1 cellular context compared by ENCODE assay signal in the genomic region with DNA sequence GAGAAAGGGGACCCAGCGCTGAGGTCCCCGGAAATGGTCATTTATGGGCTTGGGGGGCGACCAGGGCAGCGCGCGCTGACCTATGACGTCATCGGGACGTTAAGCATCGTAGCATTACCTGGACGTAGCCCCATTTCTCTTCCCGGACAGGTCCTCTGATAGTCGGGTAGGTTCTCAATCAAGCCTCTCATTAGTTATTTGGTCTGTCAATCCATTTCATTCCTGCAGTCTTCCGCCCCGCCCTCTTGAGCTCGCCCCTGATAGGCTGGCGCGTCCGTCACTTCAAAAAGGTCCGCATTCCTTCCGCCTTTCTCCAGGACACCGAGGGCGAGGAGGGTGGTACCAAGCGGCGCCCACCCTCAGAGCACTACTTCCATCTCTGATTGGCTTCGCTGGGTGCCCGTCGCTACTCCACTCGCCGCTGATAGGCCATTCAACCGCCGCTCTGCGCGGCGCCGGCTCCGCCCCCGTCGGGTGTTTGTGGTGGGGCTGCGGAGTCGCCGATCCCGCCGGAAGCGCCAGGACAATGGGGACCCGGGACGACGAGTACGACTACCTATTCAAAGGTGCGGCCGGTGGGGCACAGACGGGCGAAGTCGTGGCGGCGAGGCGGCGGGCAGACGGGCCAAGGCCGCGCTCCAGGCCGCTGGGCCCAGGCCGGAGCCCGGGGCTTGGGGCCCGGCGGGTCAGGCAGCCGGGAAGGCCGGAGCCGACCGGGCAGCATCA.
A peak's percentile ranks its signal among the peaks of the same experiment; 100 is the strongest.
TF ChIP-seq lines count a peak whose summit lies in the region.

A gene (plus strand): TSS at position 470 of the 726 bp plus-strand sequence. CDS start 57 bp downstream, at position 527.

TF ChIP-seq in K562, 482 proteins besides CTCF, POLR2A, EP300 and RAD21 (continued from another document and continues in another):
- TF ChIP-seq, protein P1, sequence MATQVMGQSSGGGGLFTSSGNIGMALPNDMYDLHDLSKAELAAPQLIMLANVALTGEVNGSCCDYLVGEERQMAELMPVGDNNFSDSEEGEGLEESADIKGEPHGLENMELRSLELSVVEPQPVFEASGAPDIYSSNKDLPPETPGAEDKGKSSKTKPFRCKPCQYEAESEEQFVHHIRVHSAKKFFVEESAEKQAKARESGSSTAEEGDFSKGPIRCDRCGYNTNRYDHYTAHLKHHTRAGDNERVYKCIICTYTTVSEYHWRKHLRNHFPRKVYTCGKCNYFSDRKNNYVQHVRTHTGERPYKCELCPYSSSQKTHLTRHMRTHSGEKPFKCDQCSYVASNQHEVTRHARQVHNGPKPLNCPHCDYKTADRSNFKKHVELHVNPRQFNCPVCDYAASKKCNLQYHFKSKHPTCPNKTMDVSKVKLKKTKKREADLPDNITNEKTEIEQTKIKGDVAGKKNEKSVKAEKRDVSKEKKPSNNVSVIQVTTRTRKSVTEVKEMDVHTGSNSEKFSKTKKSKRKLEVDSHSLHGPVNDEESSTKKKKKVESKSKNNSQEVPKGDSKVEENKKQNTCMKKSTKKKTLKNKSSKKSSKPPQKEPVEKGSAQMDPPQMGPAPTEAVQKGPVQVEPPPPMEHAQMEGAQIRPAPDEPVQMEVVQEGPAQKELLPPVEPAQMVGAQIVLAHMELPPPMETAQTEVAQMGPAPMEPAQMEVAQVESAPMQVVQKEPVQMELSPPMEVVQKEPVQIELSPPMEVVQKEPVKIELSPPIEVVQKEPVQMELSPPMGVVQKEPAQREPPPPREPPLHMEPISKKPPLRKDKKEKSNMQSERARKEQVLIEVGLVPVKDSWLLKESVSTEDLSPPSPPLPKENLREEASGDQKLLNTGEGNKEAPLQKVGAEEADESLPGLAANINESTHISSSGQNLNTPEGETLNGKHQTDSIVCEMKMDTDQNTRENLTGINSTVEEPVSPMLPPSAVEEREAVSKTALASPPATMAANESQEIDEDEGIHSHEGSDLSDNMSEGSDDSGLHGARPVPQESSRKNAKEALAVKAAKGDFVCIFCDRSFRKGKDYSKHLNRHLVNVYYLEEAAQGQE (CRISPR knock-in tag; IDR thresholded peaks at IDR 0.05; ENCODE audit: low read depth) = peak; percentile 63; the same call in 1 of the 2 replicates
- TF ChIP-seq, protein P2, sequence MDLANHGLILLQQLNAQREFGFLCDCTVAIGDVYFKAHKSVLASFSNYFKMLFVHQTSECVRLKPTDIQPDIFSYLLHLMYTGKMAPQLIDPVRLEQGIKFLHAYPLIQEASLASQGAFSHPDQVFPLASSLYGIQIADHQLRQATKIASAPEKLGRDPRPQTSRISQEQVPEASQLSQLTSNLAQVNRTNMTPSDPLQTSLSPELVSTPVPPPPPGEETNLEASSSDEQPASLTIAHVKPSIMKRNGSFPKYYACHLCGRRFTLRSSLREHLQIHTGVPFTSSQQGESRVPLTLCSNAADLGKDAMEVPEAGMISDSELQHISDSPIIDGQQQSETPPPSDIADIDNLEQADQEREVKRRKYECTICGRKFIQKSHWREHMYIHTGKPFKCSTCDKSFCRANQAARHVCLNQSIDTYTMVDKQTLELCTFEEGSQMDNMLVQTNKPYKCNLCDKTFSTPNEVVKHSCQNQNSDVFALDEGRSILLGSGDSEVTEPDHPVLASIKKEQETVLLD (IDR thresholded peaks at IDR 0.05) = peak; percentile 88
- TF ChIP-seq ZBTB8A (IDR thresholded peaks at IDR 0.05; ENCODE audit: partially characterized antibody) = no peak
- TF ChIP-seq SOX6 (IDR thresholded peaks at IDR 0.05) = peak; percentile 59
- no peak for TF ChIP-seq MCM2 (IDR thresholded peaks at IDR 0.05; ENCODE audit: low read depth)
- TF ChIP-seq, protein P3, sequence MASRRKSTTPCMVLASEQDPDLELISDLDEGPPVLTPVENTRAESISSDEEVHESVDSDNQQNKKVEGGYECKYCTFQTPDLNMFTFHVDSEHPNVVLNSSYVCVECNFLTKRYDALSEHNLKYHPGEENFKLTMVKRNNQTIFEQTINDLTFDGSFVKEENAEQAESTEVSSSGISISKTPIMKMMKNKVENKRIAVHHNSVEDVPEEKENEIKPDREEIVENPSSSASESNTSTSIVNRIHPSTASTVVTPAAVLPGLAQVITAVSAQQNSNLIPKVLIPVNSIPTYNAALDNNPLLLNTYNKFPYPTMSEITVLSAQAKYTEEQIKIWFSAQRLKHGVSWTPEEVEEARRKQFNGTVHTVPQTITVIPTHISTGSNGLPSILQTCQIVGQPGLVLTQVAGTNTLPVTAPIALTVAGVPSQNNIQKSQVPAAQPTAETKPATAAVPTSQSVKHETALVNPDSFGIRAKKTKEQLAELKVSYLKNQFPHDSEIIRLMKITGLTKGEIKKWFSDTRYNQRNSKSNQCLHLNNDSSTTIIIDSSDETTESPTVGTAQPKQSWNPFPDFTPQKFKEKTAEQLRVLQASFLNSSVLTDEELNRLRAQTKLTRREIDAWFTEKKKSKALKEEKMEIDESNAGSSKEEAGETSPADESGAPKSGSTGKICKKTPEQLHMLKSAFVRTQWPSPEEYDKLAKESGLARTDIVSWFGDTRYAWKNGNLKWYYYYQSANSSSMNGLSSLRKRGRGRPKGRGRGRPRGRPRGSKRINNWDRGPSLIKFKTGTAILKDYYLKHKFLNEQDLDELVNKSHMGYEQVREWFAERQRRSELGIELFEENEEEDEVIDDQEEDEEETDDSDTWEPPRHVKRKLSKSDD (conservative IDR thresholded peaks at IDR 0.05; ENCODE audit: low read length) = 0 out of 2 replicates have a peak, but pooled peaks have one; percentile 29
- TF ChIP-seq ZNF311 (CRISPR knock-in tag; IDR thresholded peaks at IDR 0.05) = peak; percentile 65
- peak in 1 of 2 experiments; percentile 92; a peak in 2 of 4 replicates for TF ChIP-seq CSDE1 (IDR thresholded peaks at IDR 0.05)
- TF ChIP-seq ZNF12 (CRISPR knock-in tag; IDR thresholded peaks at IDR 0.05) = no peak
- no peak for TF ChIP-seq SREBF2 (CRISPR knock-in tag; IDR thresholded peaks at IDR 0.05)
- TF ChIP-seq ZNF830 (CRISPR knock-in tag; IDR thresholded peaks at IDR 0.05) = no peak
- no peak for TF ChIP-seq ILF3 (IDR thresholded peaks at IDR 0.05; ENCODE audit: borderline replicate concordance)
- TF ChIP-seq TEAD4 (IDR thresholded peaks at IDR 0.05; ENCODE audit: low read length) = peak; percentile 71
- TF ChIP-seq TEAD4 (CRISPR knock-in tag; IDR thresholded peaks at IDR 0.05; ENCODE audit: borderline replicate concordance) = no peak
- peak; percentile 84; the same call in 1 of the 2 replicates for TF ChIP-seq GATAD2B (IDR thresholded peaks at IDR 0.05; ENCODE audit: borderline replicate concordance)
- peak; percentile 72; the same call in 1 of the 2 replicates for TF ChIP-seq ESRRA (IDR thresholded peaks at IDR 0.05; ENCODE audit: borderline replicate concordance, low read depth)
- TF ChIP-seq NBN (IDR thresholded peaks at IDR 0.05; ENCODE audit: low read depth) = peak; percentile 100
- TF ChIP-seq, protein P4, sequence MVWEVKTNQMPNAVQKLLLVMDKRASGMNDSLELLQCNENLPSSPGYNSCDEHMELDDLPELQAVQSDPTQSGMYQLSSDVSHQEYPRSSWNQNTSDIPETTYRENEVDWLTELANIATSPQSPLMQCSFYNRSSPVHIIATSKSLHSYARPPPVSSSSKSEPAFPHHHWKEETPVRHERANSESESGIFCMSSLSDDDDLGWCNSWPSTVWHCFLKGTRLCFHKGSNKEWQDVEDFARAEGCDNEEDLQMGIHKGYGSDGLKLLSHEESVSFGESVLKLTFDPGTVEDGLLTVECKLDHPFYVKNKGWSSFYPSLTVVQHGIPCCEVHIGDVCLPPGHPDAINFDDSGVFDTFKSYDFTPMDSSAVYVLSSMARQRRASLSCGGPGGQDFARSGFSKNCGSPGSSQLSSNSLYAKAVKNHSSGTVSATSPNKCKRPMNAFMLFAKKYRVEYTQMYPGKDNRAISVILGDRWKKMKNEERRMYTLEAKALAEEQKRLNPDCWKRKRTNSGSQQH (CRISPR knock-in tag; IDR thresholded peaks at IDR 0.05) = no peak
- TF ChIP-seq TBP (optimal IDR thresholded peaks at IDR 0.05; ENCODE audit: low read depth, low read length) = peak; percentile 54
- 0 out of 2 replicates have a peak, but pooled peaks have one; percentile 5 for TF ChIP-seq DIDO1 (tag; IDR thresholded peaks at IDR 0.05; ENCODE audit: low read depth)
- peak; percentile 71 for TF ChIP-seq SIN3B (IDR thresholded peaks at IDR 0.05; ENCODE audit: low read depth)
- peak; percentile 56; the same call in 1 of the 2 replicates for TF ChIP-seq CBX1 (IDR thresholded peaks at IDR 0.05; ENCODE audit: low read depth)
- TF ChIP-seq, protein P5, sequence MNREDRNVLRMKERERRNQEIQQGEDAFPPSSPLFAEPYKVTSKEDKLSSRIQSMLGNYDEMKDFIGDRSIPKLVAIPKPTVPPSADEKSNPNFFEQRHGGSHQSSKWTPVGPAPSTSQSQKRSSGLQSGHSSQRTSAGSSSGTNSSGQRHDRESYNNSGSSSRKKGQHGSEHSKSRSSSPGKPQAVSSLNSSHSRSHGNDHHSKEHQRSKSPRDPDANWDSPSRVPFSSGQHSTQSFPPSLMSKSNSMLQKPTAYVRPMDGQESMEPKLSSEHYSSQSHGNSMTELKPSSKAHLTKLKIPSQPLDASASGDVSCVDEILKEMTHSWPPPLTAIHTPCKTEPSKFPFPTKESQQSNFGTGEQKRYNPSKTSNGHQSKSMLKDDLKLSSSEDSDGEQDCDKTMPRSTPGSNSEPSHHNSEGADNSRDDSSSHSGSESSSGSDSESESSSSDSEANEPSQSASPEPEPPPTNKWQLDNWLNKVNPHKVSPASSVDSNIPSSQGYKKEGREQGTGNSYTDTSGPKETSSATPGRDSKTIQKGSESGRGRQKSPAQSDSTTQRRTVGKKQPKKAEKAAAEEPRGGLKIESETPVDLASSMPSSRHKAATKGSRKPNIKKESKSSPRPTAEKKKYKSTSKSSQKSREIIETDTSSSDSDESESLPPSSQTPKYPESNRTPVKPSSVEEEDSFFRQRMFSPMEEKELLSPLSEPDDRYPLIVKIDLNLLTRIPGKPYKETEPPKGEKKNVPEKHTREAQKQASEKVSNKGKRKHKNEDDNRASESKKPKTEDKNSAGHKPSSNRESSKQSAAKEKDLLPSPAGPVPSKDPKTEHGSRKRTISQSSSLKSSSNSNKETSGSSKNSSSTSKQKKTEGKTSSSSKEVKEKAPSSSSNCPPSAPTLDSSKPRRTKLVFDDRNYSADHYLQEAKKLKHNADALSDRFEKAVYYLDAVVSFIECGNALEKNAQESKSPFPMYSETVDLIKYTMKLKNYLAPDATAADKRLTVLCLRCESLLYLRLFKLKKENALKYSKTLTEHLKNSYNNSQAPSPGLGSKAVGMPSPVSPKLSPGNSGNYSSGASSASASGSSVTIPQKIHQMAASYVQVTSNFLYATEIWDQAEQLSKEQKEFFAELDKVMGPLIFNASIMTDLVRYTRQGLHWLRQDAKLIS (CRISPR knock-in tag; IDR thresholded peaks at IDR 0.05) = peak; percentile 29; the same call in 1 of the 2 replicates
- peak; percentile 93 for TF ChIP-seq TARDBP (IDR thresholded peaks at IDR 0.05)
- TF ChIP-seq PHF21A (IDR thresholded peaks at IDR 0.05; ENCODE audit: borderline replicate concordance, low read depth) = no peak
- TF ChIP-seq, protein P6, sequence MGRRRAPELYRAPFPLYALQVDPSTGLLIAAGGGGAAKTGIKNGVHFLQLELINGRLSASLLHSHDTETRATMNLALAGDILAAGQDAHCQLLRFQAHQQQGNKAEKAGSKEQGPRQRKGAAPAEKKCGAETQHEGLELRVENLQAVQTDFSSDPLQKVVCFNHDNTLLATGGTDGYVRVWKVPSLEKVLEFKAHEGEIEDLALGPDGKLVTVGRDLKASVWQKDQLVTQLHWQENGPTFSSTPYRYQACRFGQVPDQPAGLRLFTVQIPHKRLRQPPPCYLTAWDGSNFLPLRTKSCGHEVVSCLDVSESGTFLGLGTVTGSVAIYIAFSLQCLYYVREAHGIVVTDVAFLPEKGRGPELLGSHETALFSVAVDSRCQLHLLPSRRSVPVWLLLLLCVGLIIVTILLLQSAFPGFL (CRISPR knock-in tag; IDR thresholded peaks at IDR 0.05) = 0 out of 2 replicates have a peak, but pooled peaks have one; percentile 31
- TF ChIP-seq RBBP5 (IDR thresholded peaks at IDR 0.05; ENCODE audit: borderline replicate concordance, insufficient read depth, low read length, poor library complexity, severe bottlenecking) = peak; percentile 81
- TF ChIP-seq FOXM1 (IDR thresholded peaks at IDR 0.05; ENCODE audit: low read depth) = peak; percentile 69; the same call in 1 of the 2 replicates
- no peak for TF ChIP-seq FOXM1 (CRISPR knock-in tag; IDR thresholded peaks at IDR 0.05; ENCODE audit: low read depth)
- TF ChIP-seq RBM39 (optimal IDR thresholded peaks at IDR 0.05; ENCODE audit: low read depth, low read length) = no peak
